8 cellular contexts compared by ENCODE assay signal in genomic region chr19:58002384-58003152, GRCh38.
DNase-seq lines count a peak whose midpoint lies in the region; ATAC-seq lines count a peak whose summit lies in the region.

TSS of gene ZNF606 (minus strand) at chr19:58002820. CDS start at chr19:58001319, 1,501 bp downstream.

- DNase-seq in AML-193 (lab: John Stamatoyannopoulos, UW), result peak; percentile 52 to 66
- peak; percentile 93 for DNase-seq in NCI-H69 (lab: John Stamatoyannopoulos, UW)
- DNase-seq in activated CD8-positive, alpha-beta memory T cell treated with anti-CD3 and anti-CD28 coated beads for 24 hours, result peak; percentile 91
- peak; percentile 64 to 75 (median 73) for DNase-seq in effector memory CD4-positive, alpha-beta T cell
- peak; percentile 82 to 84 for DNase-seq in memory B cell (ENCODE audit: low spot score in 2 of 2)
- DNase-seq in stimulated activated CD4-positive, alpha-beta T cell treated with anti-CD3 and anti-CD28 coated beads, TNF-alpha, amount 100 ng/mL, for 48 hours (ENCODE audit: low read depth in 3 of 3), result peak; percentile 61 to 74 (median 65)

- peaks cover 38% of the 10 kb centered on the region for H3K36me3 ChIP-seq in effector memory CD4-positive, alpha-beta T cell (ENCODE audit: control insufficient read depth, insufficient read depth, low read length)

- H3K27ac Mint-ChIP-seq in memory B cell, result peak within 1 kb of the TSS; percentile 91

- H3K9me3 ChIP-seq in effector memory CD4-positive, alpha-beta T cell (ENCODE audit: control insufficient read depth, low read length), result peaks cover 40% of the 10 kb centered on the region

- H3K9me3 Mint-ChIP-seq in memory B cell, result peaks cover 22% of the 10 kb centered on the region

- peaks cover 72% of the 10 kb centered on the region for H3K36me3 Mint-ChIP-seq in memory B cell

- ATAC-seq in GM19043 (IDR thresholded peaks at IDR 0.05; ENCODE audit: low read depth, unreplicated experiment), result peak; percentile 93
- ATAC-seq in HG03354 (IDR thresholded peaks at IDR 0.05; ENCODE audit: poor library complexity, severe bottlenecking, unreplicated experiment), result peak; percentile 97
- ATAC-seq in memory B cell (ENCODE audit: low read depth), result peak; percentile 97

- no peaks in the 10 kb centered on the region for H3K27me3 ChIP-seq in effector memory CD4-positive, alpha-beta T cell (replicated peaks; ENCODE audit: control insufficient read depth, insufficient read depth, low read length, poor library complexity, severe bottlenecking)

- peak within 1 kb of the TSS; percentile 81 for H3K27ac ChIP-seq in effector memory CD4-positive, alpha-beta T cell (ENCODE audit: insufficient read depth, low read length, poor library complexity, severe bottlenecking)

- H3K4me1 Mint-ChIP-seq in memory B cell, result peaks cover 20% of the 10 kb centered on the region

- peak within 1 kb of the TSS; percentile 86 for H3K4me3 Mint-ChIP-seq in memory B cell

- H3K27me3 Mint-ChIP-seq in memory B cell, result no peaks in the 10 kb centered on the region

- H3K4me1 ChIP-seq in effector memory CD4-positive, alpha-beta T cell (ENCODE audit: control insufficient read depth, insufficient read depth, low read length, poor library complexity, severe bottlenecking), result peaks cover 12% of the 10 kb centered on the region

- peak within 1 kb of the TSS; percentile 90 for H3K4me3 ChIP-seq in effector memory CD4-positive, alpha-beta T cell (ENCODE audit: insufficient read depth, low read depth, low read length, poor library complexity, severe bottlenecking)

Comparison
In these comparisons a context has a peak if more than half of its experiments do, and no peak if none do; other contexts are left out.
1. Peak in every context shown above with its lines: DNase-seq, ATAC-seq, H3K4me3 ChIP-seq and H3K27ac ChIP-seq.